Comparison of ENCODE assay signal across 1 cellular context in genomic region chr17:57463103-57463885, GRCh38.
TF ChIP-seq lines count a peak whose summit lies in the region.

No MANE protein-coding gene starts in this region.

TF ChIP-seq in SK-N-SH treated with all-trans-retinoic acid at 6 μM for 48 hours, 23 proteins besides CTCF, POLR2A, EP300 and RAD21 (continued from another document):
- TF ChIP-seq POU6F1 (CRISPR knock-in tag; IDR thresholded peaks at IDR 0.05; ENCODE audit: borderline replicate concordance, low read depth) (no peak), OSR1 (CRISPR knock-in tag; IDR thresholded peaks at IDR 0.05) (no peak), ZNF565 (CRISPR knock-in tag; conservative IDR thresholded peaks at IDR 0.05; ENCODE audit: low read depth) (no peak), TOX (CRISPR knock-in tag; IDR thresholded peaks at IDR 0.05; ENCODE audit: borderline replicate concordance) (no peak), ZFP3 (CRISPR knock-in tag; IDR thresholded peaks at IDR 0.05) (no peak), PPARA (CRISPR knock-in tag; IDR thresholded peaks at IDR 0.05; ENCODE audit: borderline replicate concordance) (no peak), GLIS3 (CRISPR knock-in tag; IDR thresholded peaks at IDR 0.05) (no peak), PATZ1 (CRISPR knock-in tag; IDR thresholded peaks at IDR 0.05; ENCODE audit: borderline replicate concordance) (no peak)
